In genomic region chr16:81480856-81481821, GRCh38 we compare ENCODE assay signal across 1 cellular context.
TF ChIP-seq lines count a peak whose summit lies in the region.

No MANE protein-coding gene starts in this region.

TF ChIP-seq in HepG2, 621 proteins besides CTCF, POLR2A, EP300 and RAD21 (continued from another document and continues in another):
- TF ChIP-seq ZHX1 (CRISPR knock-in tag; IDR thresholded peaks at IDR 0.05; ENCODE audit: low read depth) (0 out of 2 replicates have a peak, but pooled peaks have one; percentile 11), CREM (IDR thresholded peaks at IDR 0.05) (peak; percentile 73; the same call in 1 of the 2 replicates), CREM (CRISPR knock-in tag; IDR thresholded peaks at IDR 0.05) (no peak), NCOA1 (CRISPR knock-in tag; IDR thresholded peaks at IDR 0.05) (no peak), SNRNP70 (IDR thresholded peaks at IDR 0.05; ENCODE audit: low read depth, low read length) (no peak), ZBTB21 (CRISPR knock-in tag; IDR thresholded peaks at IDR 0.05) (0 out of 2 replicates have a peak, but pooled peaks have one; percentile 27), ZNF619 (CRISPR knock-in tag; IDR thresholded peaks at IDR 0.05) (peak; percentile 52; the same call in 1 of the 2 replicates), HOXA3 (CRISPR knock-in tag; IDR thresholded peaks at IDR 0.05) (peak; percentile 86), CSRNP2 (CRISPR knock-in tag; conservative IDR thresholded peaks at IDR 0.05; ENCODE audit: low read depth) (no peak), GTF2F1 (IDR thresholded peaks at IDR 0.05; ENCODE audit: low read length) (no peak), RELA (CRISPR knock-in tag; IDR thresholded peaks at IDR 0.05) (no peak), FOXM1 (CRISPR knock-in tag; IDR thresholded peaks at IDR 0.05) (no peak), STAG1 (CRISPR knock-in tag; IDR thresholded peaks at IDR 0.05) (peak; percentile 46), TP53 (CRISPR knock-in tag; conservative IDR thresholded peaks at IDR 0.05) (no peak), THAP11 (CRISPR knock-in tag; IDR thresholded peaks at IDR 0.05) (peak; percentile 59; the same call in 1 of the 2 replicates), ZNF224 (CRISPR knock-in tag; IDR thresholded peaks at IDR 0.05) (peak; percentile 76; the same call in 1 of the 2 replicates), MTA3 (CRISPR knock-in tag; IDR thresholded peaks at IDR 0.05) (no peak), SETDB1 (CRISPR knock-in tag; IDR thresholded peaks at IDR 0.05; ENCODE audit: borderline replicate concordance) (no peak), ZBTB43 (CRISPR knock-in tag; conservative IDR thresholded peaks at IDR 0.05) (0 out of 2 replicates have a peak, but pooled peaks have one; percentile 24), KLF12 (CRISPR knock-in tag; IDR thresholded peaks at IDR 0.05; ENCODE audit: borderline replicate concordance) (no peak), ZNF260 (CRISPR knock-in tag; IDR thresholded peaks at IDR 0.05; ENCODE audit: borderline replicate concordance, low read depth) (no peak), PBX2 (CRISPR knock-in tag; IDR thresholded peaks at IDR 0.05) (no peak), TRIM24 (CRISPR knock-in tag; IDR thresholded peaks at IDR 0.05) (peak; percentile 90), MNT (IDR thresholded peaks at IDR 0.05) (peak; percentile 39; the same call in 1 of the 2 replicates), SIN3A (IDR thresholded peaks at IDR 0.05; ENCODE audit: borderline replicate concordance, low read depth, low read length) (0 out of 2 replicates have a peak, but pooled peaks have one; percentile 39), UBTF (CRISPR knock-in tag; IDR thresholded peaks at IDR 0.05) (no peak), ZNF598 (CRISPR knock-in tag; IDR thresholded peaks at IDR 0.05; ENCODE audit: borderline replicate concordance) (no peak), ZNF510 (CRISPR knock-in tag; IDR thresholded peaks at IDR 0.05; ENCODE audit: low read depth) (no peak), ZNF230 (CRISPR knock-in tag; IDR thresholded peaks at IDR 0.05) (no peak), RBAK (CRISPR knock-in tag; IDR thresholded peaks at IDR 0.05) (no peak; the same call in 1 of the 2 replicates), POLR2AphosphoS2 (IDR thresholded peaks at IDR 0.05; ENCODE audit: low read depth, low read length) (no peak), ZNF496 (CRISPR knock-in tag; IDR thresholded peaks at IDR 0.05; ENCODE audit: insufficient replicate concordance) (no peak)
- TF ChIP-seq, protein P1, sequence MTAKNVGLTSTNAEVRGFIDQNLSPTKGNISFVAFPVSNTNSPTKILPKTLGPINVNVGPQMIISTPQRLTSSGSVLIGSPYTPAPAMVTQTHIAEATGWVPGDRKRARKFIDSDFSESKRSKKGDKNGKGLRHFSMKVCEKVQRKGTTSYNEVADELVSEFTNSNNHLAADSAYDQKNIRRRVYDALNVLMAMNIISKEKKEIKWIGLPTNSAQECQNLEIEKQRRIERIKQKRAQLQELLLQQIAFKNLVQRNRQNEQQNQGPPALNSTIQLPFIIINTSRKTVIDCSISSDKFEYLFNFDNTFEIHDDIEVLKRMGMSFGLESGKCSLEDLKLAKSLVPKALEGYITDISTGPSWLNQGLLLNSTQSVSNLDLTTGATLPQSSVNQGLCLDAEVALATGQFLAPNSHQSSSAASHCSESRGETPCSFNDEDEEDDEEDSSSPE (CRISPR knock-in tag; IDR thresholded peaks at IDR 0.05): peak; percentile 23; the same call in 1 of the 2 replicates
- TF ChIP-seq, protein P2, sequence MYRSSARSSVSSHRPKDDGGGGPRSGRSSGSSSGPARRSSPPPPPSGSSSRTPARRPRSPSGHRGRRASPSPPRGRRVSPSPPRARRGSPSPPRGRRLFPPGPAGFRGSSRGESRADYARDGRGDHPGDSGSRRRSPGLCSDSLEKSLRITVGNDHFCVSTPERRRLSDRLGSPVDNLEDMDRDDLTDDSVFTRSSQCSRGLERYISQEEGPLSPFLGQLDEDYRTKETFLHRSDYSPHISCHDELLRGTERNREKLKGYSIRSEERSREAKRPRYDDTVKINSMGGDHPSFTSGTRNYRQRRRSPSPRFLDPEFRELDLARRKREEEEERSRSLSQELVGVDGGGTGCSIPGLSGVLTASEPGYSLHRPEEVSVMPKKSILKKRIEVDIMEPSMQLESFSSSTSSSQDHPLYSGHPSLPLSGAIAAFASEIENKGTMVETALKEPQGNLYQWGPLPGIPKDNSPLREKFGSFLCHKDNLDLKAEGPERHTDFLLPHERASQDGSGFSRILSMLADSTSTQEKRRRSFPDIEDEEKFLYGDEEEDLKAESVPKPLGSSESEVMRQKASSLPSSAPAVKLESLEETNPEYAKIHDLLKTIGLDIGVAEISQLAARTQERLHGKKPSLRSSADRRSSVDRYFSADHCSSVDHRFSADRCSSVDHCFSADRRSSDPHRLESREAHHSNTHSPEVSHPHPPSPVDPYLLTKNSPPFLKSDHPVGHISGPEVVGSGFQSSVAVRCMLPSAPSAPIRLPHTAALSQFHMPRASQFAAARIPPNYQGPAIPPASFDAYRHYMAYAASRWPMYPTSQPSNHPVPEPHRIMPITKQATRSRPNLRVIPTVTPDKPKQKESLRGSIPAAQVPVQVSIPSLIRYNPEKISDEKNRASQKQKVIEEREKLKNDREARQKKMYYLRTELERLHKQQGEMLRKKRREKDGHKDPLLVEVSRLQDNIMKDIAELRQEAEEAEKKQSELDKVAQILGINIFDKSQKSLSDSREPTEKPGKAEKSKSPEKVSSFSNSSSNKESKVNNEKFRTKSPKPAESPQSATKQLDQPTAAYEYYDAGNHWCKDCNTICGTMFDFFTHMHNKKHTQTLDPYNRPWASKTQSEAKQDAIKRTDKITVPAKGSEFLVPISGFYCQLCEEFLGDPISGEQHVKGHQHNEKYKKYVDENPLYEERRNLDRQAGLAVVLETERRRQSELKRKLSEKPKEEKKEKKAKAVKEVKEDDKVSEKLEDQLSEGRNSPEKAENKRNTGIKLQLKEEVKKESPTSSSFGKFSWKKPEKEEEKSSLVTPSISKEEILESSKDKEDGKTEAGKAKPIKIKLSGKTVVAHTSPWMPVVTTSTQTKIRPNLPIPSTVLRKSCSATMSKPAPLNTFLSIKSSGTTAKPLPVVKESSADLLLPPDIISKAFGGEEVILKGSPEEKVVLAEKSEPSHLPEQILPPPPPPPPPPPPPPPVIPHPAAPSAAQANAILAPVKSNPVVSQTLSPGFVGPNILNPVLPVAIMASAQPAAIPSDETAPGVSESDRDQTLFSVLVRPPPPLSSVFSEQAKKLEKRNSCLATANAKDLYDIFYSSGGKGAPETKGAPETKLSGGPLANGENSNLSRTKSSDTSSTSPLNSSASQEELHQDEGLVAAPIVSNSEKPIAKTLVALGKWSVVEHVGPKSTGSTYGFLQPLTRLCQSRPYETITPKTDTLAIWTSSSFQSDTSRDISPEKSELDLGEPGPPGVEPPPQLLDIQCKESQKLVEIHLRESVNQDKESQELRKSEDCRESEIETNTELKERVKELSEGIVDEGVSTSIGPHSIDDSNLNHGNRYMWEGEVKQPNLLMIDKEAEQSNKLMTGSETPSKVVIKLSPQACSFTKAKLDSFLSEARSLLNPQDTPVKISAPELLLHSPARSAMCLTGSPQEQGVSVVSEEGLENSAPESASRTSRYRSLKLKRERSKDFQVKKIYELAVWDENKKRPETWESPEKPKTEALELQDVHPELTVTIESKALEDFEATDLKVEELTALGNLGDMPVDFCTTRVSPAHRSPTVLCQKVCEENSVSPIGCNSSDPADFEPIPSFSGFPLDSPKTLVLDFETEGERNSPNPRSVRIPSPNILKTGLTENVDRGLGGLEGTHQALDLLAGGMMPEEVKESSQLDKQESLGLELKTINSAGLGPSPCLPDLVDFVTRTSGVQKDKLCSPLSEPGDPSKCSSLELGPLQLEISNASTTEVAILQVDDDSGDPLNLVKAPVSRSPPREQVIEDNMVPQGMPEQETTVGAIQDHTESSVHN (CRISPR knock-in tag; IDR thresholded peaks at IDR 0.05): no peak
- TF ChIP-seq, protein P3, sequence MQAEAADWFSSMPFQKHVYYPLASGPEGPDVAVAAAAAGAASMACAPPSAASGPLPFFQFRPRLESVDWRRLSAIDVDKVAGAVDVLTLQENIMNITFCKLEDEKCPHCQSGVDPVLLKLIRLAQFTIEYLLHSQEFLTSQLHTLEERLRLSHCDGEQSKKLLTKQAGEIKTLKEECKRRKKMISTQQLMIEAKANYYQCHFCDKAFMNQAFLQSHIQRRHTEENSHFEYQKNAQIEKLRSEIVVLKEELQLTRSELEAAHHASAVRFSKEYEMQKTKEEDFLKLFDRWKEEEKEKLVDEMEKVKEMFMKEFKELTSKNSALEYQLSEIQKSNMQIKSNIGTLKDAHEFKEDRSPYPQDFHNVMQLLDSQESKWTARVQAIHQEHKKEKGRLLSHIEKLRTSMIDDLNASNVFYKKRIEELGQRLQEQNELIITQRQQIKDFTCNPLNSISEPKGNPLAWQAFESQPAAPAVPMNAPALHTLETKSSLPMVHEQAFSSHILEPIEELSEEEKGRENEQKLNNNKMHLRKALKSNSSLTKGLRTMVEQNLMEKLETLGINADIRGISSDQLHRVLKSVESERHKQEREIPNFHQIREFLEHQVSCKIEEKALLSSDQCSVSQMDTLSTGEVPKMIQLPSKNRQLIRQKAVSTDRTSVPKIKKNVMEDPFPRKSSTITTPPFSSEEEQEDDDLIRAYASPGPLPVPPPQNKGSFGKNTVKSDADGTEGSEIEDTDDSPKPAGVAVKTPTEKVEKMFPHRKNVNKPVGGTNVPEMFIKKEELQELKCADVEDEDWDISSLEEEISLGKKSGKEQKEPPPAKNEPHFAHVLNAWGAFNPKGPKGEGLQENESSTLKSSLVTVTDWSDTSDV (CRISPR knock-in tag; IDR thresholded peaks at IDR 0.05): no peak
